ENCODE assay signal across 10 cellular contexts in genomic region chr10:128095753-128096469, GRCh38. TPM values are rescaled to one million over a fixed set of nuclear protein-coding genes. Genes with fewer than 3 reads are reported as not detected.
DNase-seq lines count a peak whose midpoint lies in the region; ATAC-seq and TF ChIP-seq lines count a peak whose summit lies in the region.
"Had no signal": no experiment of that assay in that cellular context is flagged by ENCODE, and none has a peak within 500 bp of the region (broad histone marks: within the 10 kb centered on the region; RNA-seq: fewer than 3 reads in every experiment).

No MANE protein-coding gene starts in this region.

- H3K9me3 Mint-ChIP-seq in natural killer cell: no peaks in the 10 kb centered on the region

- ATAC-seq in HG02759 (IDR thresholded peaks at IDR 0.05; ENCODE audit: unreplicated experiment) (peak; percentile 38), RWPE2 (ENCODE audit: low read depth) (0 out of 3 replicates have a peak, but pooled peaks have one; percentile 5), natural killer cell (peak; percentile 58 to 73 (median 70))

- no peaks in the 10 kb centered on the region for H3K27me3 ChIP-seq in RWPE2 (ENCODE audit: insufficient read depth, poor library complexity, severe bottlenecking)

- peak overlapping the region; percentile 85 to 90 for H3K27ac Mint-ChIP-seq in natural killer cell

- no peak for TF ChIP-seq CTCF in GM12865 (IDR thresholded peaks at IDR 0.05; ENCODE audit: insufficient read depth, low read depth, low read length, missing control alignments)
- no peak for TF ChIP-seq CTCF in RWPE2 (IDR thresholded peaks at IDR 0.05; ENCODE audit: poor library complexity, severe bottlenecking)
- no peak for TF ChIP-seq CTCF in natural killer cell (IDR thresholded peaks at IDR 0.05)

- H3K4me3 ChIP-seq in GM12865 (ENCODE audit: low read depth, low read length): no peak overlapping the region
- H3K4me3 ChIP-seq in RWPE2 (ENCODE audit: severe bottlenecking): no peak overlapping the region

- H3K9me3 ChIP-seq in RWPE2 (ENCODE audit: severe bottlenecking): no peaks in the 10 kb centered on the region

- in situ Hi-C loops in ACHN (cut with HindIII; ENCODE audit: low pct_ligation_motif_present, low pct_unique_long_range_greater_than_20kb, low sequenced_read_pairs): no loop called here

- DNase-seq in GM12865 (ENCODE audit: low read depth) (peak; percentile 50), RWPE2 (ENCODE audit: low spot score) (no peak), natural killer cell (peak; percentile 61), ACHN (no peak), NCI-H2107 (lab: John Stamatoyannopoulos, UW) (no peak), DMS153 treated with DMSO at 0.1 percent for 48 hours (lab: John Stamatoyannopoulos, UW; ENCODE audit: unreplicated experiment) (no peak), activated gamma-delta T cell treated with Interleukin-2 at 50 U/mL for 16 hours (no peak)
- DNase-seq: NCI-H2227 treated with DMSO at 0.1 percent for 48 hours, Right ventricle myocardium superior had no signal

- no peaks in the 10 kb centered on the region for H3K36me3 Mint-ChIP-seq in natural killer cell

- no peaks in the 10 kb centered on the region for H3K27me3 Mint-ChIP-seq in natural killer cell (ENCODE audit: low read depth in 2 of 2)

- peaks cover 42% of the 10 kb centered on the region for H3K36me3 ChIP-seq in RWPE2 (ENCODE audit: low read depth)

- H3K4me1 ChIP-seq in RWPE2 (ENCODE audit: insufficient read depth, poor library complexity, severe bottlenecking): no peaks in the 10 kb centered on the region

- intact Hi-C loops in natural killer cell (cut with micrococcal nuclease): loop anchor here (5.0 kb wide), 1 partner anchor 51 kb away; no protein-coding TSS in a partner anchor

- no peak overlapping the region for H3K27ac ChIP-seq in RWPE2 (ENCODE audit: poor library complexity, severe bottlenecking)

- H3K4me3 Mint-ChIP-seq in natural killer cell: peak overlapping the region; percentile 87

- peaks cover 41 to 47% of the 10 kb centered on the region in 2 donors for H3K4me1 Mint-ChIP-seq in natural killer cell

RNA-seq across cellular contexts. Expression of gene MKI67, which starts 30.3 kb away (rescaled TPM):
- 10 to 100 TPM in 1 of 3 donors, 1 to 10 TPM in 2; 5.3 to 10.0 (median 6.8) TPM for total RNA-seq in natural killer cell

Comparison
In these comparisons a context has a peak if more than half of its experiments do, and no peak if none do; other contexts are left out.
1. DNase-seq: peak in GM12865 (single experiment) and natural killer cell (single experiment); none in RWPE2 (single experiment), ACHN (single experiment), NCI-H2107 (single experiment), DMS153 treated with DMSO at 0.1 percent for 48 hours (single experiment) and activated gamma-delta T cell treated with Interleukin-2 at 50 U/mL for 16 hours (single experiment).
2. ATAC-seq: peak in every context shown above with its lines; median percentile 70 in natural killer cell; 38 in HG02759; 5 in RWPE2.